ENCODE assay signal across 8 cellular contexts in genomic region chr6:107847844-107848802, GRCh38. TPM values are rescaled to one million over a fixed set of nuclear protein-coding genes. Genes with fewer than 3 reads are reported as not detected.
A peak's percentile ranks its signal among the peaks of the same experiment; 100 is the strongest.
DNase-seq lines count a peak whose midpoint lies in the region; ATAC-seq and TF ChIP-seq lines count a peak whose summit lies in the region.

No MANE protein-coding gene starts in this region.

- H3K4me3 ChIP-seq in choroid plexus epithelial cell (ENCODE audit: low read depth, low read length): peak overlapping the region; percentile 62

- intact Hi-C loops in left colon (cut with DNase I, micrococcal nuclease): loop anchor here in 1 of 2 donors (10.0 kb wide), 1 partner anchor 173 kb away; no protein-coding TSS in a partner anchor

- ATAC-seq in HG02981 (IDR thresholded peaks at IDR 0.05; ENCODE audit: unreplicated experiment) (peak; percentile 81), left colon (peak; percentile 99), HG03460 (IDR thresholded peaks at IDR 0.05; ENCODE audit: unreplicated experiment) (no peak)

- DNase-seq in NCI-H345 (lab: John Stamatoyannopoulos, UW) (peak; percentile 83), choroid plexus epithelial cell (ENCODE audit: low read depth) (peak; percentile 78), left colon (peak; percentile 71 to 88)
- peak; percentile 75 to 81 for DNase-seq in activated CD4-positive, alpha-beta T cell treated with anti-CD3 and anti-CD28 coated beads for 24 hours (ENCODE audit: low read depth in 2 of 2)
- DNase-seq in stimulated activated CD4-positive, alpha-beta T cell treated with anti-CD3 and anti-CD28 coated beads, Interleukin-1b, Interleukin-23, amount 100 ng/mL, for 1 hour (ENCODE audit: low read depth in 2 of 2): peak; percentile 55 to 63

- TF ChIP-seq CTCF in GM12872 (IDR thresholded peaks at IDR 0.05; ENCODE audit: insufficient read depth, low read depth, low read length): peak; percentile 80
- peak; percentile 88 for TF ChIP-seq CTCF in choroid plexus epithelial cell (conservative IDR thresholded peaks at IDR 0.05; ENCODE audit: low read depth, low read length)

RNA-seq across cellular contexts. Expression of gene SCML4, which starts 24.0 kb away (rescaled TPM):
- total RNA-seq in left colon: 1 to 10 TPM; 2.2 to 3.4 TPM
